8 cellular contexts compared by ENCODE assay signal in the genomic region with DNA sequence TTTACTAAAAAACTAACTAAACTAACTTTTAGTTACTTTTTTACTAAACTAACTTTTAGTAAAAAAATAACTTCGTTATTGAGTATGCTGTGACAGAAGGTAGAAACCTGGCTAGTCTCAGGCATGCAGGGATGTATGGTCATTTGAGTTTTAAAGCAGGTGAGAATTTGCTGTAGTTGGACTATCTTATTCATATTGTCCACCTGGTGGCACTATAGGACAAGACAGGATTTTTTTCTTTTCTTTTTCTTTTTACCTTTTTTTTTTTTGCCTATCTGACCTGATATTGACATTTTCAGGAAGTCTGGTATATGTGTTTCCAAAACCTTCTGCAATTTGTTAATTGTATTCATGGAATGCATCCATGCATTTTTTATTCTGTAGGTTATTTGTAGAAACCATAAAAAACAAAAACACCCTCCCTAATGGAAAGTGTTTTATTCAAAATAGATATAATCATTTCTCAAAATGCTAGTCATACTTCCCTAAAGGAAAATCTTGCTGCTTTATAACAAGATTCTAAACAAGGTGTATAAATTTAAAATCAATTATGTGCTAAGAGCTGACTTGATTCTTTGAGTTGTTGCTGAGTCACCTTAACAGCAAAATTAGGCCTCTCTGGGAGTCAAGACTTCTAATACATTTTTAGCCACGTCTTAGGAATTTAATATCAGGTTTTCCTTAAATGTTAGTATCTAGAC.
DNase-seq lines count a peak whose midpoint lies in the region; ATAC-seq and TF ChIP-seq lines count a peak whose summit lies in the region.

No MANE protein-coding gene starts in this region.

- no peaks in the 10 kb centered on the region for H3K4me1 ChIP-seq in RWPE2 (ENCODE audit: insufficient read depth, poor library complexity, severe bottlenecking)
- no peaks in the 10 kb centered on the region for H3K4me1 ChIP-seq in iPS DF 6.9 (ENCODE audit: control insufficient read depth, insufficient read depth, low read length)

- WGBS in iPS DF 6.9 (ENCODE audit: insufficient coverage, insufficient read length), result no CpG with 5 or more reads among the region's 2 CpGs

- peak; percentile 22 for DNase-seq in NCI-H1092 treated with DMSO at 0.1 percent for 48 hours (lab: John Stamatoyannopoulos, UW)
- DNase-seq in NCI-H1092 (lab: John Stamatoyannopoulos, UW), result no peak
- DNase-seq in HuH-7.5 (ENCODE audit: low spot score), result peak; percentile 1
- DNase-seq in RWPE2 (ENCODE audit: low spot score), result no peak
- DNase-seq in iPS DF 6.9 (ENCODE audit: low read depth, low spot score), result peak; percentile 7
- no peak for DNase-seq in dedifferentiated amniotic fluid mesenchymal stem cell (ENCODE audit: extremely low spot score)
- no peak for DNase-seq in EL

- H3K27ac ChIP-seq in RWPE2 (ENCODE audit: poor library complexity, severe bottlenecking) (no peak overlapping the region), iPS DF 6.9 (ENCODE audit: low read length) (no peak overlapping the region)

- H3K9me3 ChIP-seq in RWPE2 (ENCODE audit: severe bottlenecking) (no peaks in the 10 kb centered on the region), iPS DF 6.9 (ENCODE audit: control insufficient read depth, insufficient read depth, low read length) (no peaks in the 10 kb centered on the region)

- H3K36me3 ChIP-seq in RWPE2 (ENCODE audit: low read depth) (no peaks in the 10 kb centered on the region), iPS DF 6.9 (ENCODE audit: control insufficient read depth, insufficient read depth, low read length) (no peaks in the 10 kb centered on the region)

- ATAC-seq in RWPE2 (ENCODE audit: low read depth), result no peak
- ATAC-seq in GM19395 (IDR thresholded peaks at IDR 0.05; ENCODE audit: unreplicated experiment), result no peak

- no peak overlapping the region for H3K4me3 ChIP-seq in RWPE2 (ENCODE audit: severe bottlenecking)
- H3K4me3 ChIP-seq in iPS DF 6.9 (ENCODE audit: low read length), result no peak overlapping the region

- H3K27me3 ChIP-seq in RWPE2 (ENCODE audit: insufficient read depth, poor library complexity, severe bottlenecking) (no peaks in the 10 kb centered on the region), iPS DF 6.9 (ENCODE audit: control insufficient read depth, insufficient read depth, low read length) (no peaks in the 10 kb centered on the region)

- TF ChIP-seq CTCF in RWPE2 (IDR thresholded peaks at IDR 0.05; ENCODE audit: poor library complexity, severe bottlenecking), result peak; percentile 87

Comparison
In these comparisons a context has a peak if more than half of its experiments do, and no peak if none do; other contexts are left out.
1. DNase-seq: peak in NCI-H1092 treated with DMSO at 0.1 percent for 48 hours (single experiment), HuH-7.5 (single experiment) and iPS DF 6.9 (single experiment); none in NCI-H1092 (single experiment), RWPE2 (single experiment), dedifferentiated amniotic fluid mesenchymal stem cell (single experiment) and EL (single experiment).